Comparison of ENCODE assay signal across 1 cellular context in the genomic region with DNA sequence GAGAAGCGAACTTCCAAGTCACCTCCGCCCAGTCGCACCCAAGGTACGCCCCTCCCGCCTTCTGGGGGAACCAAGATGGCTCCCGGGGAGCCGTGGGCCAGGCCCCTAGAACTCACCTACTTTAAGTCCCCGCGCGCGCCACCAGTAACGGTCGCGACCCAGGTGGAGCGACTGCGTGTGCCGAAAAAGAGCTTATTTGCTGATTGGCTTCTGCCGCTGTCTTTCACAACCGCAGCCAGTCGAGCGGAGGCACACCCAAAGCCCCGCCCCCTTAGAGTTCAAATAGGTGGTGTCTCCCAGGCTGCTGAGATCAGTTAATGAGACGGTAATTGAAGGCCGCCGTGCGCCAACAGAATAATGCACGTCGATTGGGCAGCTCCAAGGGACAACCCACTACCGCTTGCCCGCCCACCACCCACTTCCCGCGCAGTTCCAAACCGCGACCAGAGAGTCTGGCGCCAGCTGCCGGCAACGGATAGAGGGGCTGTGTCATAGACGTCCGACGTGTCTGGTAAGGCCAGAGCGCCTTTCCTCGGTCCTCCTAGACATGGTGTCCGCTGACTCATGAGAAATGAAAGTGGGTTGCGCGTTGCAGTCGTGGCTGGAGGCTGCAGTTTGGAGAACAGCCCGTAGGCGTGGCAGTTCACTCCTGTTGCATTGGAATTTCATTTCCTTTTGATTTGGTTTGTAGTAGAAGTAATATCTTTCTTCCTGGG.
TF ChIP-seq lines count a peak whose summit lies in the region.

A gene with protein sequence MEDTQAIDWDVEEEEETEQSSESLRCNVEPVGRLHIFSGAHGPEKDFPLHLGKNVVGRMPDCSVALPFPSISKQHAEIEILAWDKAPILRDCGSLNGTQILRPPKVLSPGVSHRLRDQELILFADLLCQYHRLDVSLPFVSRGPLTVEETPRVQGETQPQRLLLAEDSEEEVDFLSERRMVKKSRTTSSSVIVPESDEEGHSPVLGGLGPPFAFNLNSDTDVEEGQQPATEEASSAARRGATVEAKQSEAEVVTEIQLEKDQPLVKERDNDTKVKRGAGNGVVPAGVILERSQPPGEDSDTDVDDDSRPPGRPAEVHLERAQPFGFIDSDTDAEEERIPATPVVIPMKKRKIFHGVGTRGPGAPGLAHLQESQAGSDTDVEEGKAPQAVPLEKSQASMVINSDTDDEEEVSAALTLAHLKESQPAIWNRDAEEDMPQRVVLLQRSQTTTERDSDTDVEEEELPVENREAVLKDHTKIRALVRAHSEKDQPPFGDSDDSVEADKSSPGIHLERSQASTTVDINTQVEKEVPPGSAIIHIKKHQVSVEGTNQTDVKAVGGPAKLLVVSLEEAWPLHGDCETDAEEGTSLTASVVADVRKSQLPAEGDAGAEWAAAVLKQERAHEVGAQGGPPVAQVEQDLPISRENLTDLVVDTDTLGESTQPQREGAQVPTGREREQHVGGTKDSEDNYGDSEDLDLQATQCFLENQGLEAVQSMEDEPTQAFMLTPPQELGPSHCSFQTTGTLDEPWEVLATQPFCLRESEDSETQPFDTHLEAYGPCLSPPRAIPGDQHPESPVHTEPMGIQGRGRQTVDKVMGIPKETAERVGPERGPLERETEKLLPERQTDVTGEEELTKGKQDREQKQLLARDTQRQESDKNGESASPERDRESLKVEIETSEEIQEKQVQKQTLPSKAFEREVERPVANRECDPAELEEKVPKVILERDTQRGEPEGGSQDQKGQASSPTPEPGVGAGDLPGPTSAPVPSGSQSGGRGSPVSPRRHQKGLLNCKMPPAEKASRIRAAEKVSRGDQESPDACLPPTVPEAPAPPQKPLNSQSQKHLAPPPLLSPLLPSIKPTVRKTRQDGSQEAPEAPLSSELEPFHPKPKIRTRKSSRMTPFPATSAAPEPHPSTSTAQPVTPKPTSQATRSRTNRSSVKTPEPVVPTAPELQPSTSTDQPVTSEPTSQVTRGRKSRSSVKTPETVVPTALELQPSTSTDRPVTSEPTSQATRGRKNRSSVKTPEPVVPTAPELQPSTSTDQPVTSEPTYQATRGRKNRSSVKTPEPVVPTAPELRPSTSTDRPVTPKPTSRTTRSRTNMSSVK (N-terminal part only) (minus strand): TSS at position 153 of the 716 bp plus-strand sequence. CDS start 2,106 bp downstream, outside the sequence.

TF ChIP-seq in HEK293, 187 proteins besides CTCF, POLR2A, EP300 and RAD21 (continued from another document and continues in another):
- TF ChIP-seq ZNF488 (tag by site-specific recombination; IDR thresholded peaks at IDR 0.05) (no peak), ZNF394 (tag by site-specific recombination; IDR thresholded peaks at IDR 0.05; ENCODE audit: borderline replicate concordance) (peak; percentile 63), ZNF174 (tag by site-specific recombination; IDR thresholded peaks at IDR 0.05) (no peak), GLI2 (tag by site-specific recombination; IDR thresholded peaks at IDR 0.05; ENCODE audit: borderline replicate concordance, low read depth) (no peak), OVOL3 (tag by site-specific recombination; IDR thresholded peaks at IDR 0.05) (no peak; the same call in 1 of the 2 replicates), ZFP41 (tag by site-specific recombination; IDR thresholded peaks at IDR 0.05; ENCODE audit: borderline replicate concordance) (no peak), ZNF514 (tag by site-specific recombination; IDR thresholded peaks at IDR 0.05) (no peak), ZNF654 (tag by site-specific recombination; IDR thresholded peaks at IDR 0.05; ENCODE audit: low read depth) (no peak), ZNF366 (tag by site-specific recombination; conservative IDR thresholded peaks at IDR 0.05) (peak; percentile 58), ZNF670 (tag by site-specific recombination; IDR thresholded peaks at IDR 0.05; ENCODE audit: low read depth) (no peak), FEZF1 (tag by site-specific recombination; IDR thresholded peaks at IDR 0.05) (peak; percentile 31; the same call in 1 of the 2 replicates), GLI4 (tag by site-specific recombination; IDR thresholded peaks at IDR 0.05) (no peak), MZF1 (tag by site-specific recombination; IDR thresholded peaks at IDR 0.05; ENCODE audit: borderline replicate concordance) (no peak), ZBTB8A (tag by site-specific recombination; IDR thresholded peaks at IDR 0.05) (peak; percentile 79), MEIS1 (CRISPR knock-in tag; IDR thresholded peaks at IDR 0.05; ENCODE audit: borderline replicate concordance) (no peak), HIC1 (tag by site-specific recombination; IDR thresholded peaks at IDR 0.05) (peak; percentile 95), ZNF785 (tag by site-specific recombination; IDR thresholded peaks at IDR 0.05) (no peak)
- TF ChIP-seq, protein P1, sequence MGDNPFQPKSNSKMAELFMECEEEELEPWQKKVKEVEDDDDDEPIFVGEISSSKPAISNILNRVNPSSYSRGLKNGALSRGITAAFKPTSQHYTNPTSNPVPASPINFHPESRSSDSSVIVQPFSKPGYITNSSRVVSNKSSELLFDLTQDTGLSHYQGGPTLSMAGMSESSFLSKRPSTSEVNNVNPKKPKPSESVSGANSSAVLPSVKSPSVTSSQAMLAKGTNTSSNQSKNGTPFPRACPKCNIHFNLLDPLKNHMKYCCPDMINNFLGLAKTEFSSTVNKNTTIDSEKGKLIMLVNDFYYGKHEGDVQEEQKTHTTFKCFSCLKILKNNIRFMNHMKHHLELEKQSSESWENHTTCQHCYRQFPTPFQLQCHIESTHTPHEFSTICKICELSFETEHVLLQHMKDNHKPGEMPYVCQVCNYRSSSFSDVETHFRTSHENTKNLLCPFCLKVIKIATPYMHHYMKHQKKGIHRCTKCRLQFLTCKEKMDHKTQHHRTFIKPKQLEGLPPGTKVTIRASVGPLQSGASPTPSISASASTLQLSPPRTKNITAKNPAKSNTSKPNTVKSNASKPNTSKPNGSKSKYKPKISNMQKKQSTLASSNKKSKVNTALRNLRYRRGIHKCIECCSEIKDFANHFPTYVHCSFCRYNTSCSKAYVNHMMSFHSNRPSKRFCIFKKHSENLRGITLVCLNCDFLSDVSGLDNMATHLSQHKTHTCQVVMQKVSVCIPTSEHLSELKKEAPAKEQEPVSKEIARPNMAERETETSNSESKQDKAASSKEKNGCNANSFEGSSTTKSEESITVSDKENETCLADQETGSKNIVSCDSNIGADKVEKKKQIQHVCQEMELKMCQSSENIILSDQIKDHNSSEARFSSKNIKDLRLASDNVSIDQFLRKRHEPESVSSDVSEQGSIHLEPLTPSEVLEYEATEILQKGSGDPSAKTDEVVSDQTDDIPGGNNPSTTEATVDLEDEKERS (tag by site-specific recombination; IDR thresholded peaks at IDR 0.05) = no peak
- TF ChIP-seq, protein P2, sequence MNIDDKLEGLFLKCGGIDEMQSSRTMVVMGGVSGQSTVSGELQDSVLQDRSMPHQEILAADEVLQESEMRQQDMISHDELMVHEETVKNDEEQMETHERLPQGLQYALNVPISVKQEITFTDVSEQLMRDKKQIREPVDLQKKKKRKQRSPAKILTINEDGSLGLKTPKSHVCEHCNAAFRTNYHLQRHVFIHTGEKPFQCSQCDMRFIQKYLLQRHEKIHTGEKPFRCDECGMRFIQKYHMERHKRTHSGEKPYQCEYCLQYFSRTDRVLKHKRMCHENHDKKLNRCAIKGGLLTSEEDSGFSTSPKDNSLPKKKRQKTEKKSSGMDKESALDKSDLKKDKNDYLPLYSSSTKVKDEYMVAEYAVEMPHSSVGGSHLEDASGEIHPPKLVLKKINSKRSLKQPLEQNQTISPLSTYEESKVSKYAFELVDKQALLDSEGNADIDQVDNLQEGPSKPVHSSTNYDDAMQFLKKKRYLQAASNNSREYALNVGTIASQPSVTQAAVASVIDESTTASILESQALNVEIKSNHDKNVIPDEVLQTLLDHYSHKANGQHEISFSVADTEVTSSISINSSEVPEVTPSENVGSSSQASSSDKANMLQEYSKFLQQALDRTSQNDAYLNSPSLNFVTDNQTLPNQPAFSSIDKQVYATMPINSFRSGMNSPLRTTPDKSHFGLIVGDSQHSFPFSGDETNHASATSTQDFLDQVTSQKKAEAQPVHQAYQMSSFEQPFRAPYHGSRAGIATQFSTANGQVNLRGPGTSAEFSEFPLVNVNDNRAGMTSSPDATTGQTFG (tag by site-specific recombination; IDR thresholded peaks at IDR 0.05; ENCODE audit: borderline replicate concordance) = no peak
- TF ChIP-seq, protein P3, sequence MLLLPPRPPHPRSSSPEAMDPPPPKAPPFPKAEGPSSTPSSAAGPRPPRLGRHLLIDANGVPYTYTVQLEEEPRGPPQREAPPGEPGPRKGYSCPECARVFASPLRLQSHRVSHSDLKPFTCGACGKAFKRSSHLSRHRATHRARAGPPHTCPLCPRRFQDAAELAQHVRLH (tag by site-specific recombination; IDR thresholded peaks at IDR 0.05) = peak; percentile 81
- TF ChIP-seq, protein P4, sequence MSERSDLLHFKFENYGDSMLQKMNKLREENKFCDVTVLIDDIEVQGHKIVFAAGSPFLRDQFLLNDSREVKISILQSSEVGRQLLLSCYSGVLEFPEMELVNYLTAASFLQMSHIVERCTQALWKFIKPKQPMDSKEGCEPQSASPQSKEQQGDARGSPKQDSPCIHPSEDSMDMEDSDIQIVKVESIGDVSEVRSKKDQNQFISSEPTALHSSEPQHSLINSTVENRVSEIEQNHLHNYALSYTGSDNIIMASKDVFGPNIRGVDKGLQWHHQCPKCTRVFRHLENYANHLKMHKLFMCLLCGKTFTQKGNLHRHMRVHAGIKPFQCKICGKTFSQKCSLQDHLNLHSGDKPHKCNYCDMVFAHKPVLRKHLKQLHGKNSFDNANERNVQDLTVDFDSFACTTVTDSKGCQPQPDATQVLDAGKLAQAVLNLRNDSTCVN (tag by site-specific recombination; optimal IDR thresholded peaks at IDR 0.05) = peak; percentile 89
- TF ChIP-seq, protein P5, sequence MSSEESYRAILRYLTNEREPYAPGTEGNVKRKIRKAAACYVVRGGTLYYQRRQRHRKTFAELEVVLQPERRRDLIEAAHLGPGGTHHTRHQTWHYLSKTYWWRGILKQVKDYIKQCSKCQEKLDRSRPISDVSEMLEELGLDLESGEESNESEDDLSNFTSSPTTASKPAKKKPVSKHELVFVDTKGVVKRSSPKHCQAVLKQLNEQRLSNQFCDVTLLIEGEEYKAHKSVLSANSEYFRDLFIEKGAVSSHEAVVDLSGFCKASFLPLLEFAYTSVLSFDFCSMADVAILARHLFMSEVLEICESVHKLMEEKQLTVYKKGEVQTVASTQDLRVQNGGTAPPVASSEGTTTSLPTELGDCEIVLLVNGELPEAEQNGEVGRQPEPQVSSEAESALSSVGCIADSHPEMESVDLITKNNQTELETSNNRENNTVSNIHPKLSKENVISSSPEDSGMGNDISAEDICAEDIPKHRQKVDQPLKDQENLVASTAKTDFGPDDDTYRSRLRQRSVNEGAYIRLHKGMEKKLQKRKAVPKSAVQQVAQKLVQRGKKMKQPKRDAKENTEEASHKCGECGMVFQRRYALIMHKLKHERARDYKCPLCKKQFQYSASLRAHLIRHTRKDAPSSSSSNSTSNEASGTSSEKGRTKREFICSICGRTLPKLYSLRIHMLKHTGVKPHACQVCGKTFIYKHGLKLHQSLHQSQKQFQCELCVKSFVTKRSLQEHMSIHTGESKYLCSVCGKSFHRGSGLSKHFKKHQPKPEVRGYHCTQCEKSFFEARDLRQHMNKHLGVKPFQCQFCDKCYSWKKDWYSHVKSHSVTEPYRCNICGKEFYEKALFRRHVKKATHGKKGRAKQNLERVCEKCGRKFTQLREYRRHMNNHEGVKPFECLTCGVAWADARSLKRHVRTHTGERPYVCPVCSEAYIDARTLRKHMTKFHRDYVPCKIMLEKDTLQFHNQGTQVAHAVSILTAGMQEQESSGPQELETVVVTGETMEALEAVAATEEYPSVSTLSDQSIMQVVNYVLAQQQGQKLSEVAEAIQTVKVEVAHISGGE (tag by site-specific recombination; conservative IDR thresholded peaks at IDR 0.05; ENCODE audit: low read depth) = peak; percentile 28
- TF ChIP-seq, protein P6, sequence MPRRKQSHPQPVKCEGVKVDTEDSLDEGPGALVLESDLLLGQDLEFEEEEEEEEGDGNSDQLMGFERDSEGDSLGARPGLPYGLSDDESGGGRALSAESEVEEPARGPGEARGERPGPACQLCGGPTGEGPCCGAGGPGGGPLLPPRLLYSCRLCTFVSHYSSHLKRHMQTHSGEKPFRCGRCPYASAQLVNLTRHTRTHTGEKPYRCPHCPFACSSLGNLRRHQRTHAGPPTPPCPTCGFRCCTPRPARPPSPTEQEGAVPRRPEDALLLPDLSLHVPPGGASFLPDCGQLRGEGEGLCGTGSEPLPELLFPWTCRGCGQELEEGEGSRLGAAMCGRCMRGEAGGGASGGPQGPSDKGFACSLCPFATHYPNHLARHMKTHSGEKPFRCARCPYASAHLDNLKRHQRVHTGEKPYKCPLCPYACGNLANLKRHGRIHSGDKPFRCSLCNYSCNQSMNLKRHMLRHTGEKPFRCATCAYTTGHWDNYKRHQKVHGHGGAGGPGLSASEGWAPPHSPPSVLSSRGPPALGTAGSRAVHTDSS (tag by site-specific recombination; IDR thresholded peaks at IDR 0.05) = no peak
